In the genomic region with DNA sequence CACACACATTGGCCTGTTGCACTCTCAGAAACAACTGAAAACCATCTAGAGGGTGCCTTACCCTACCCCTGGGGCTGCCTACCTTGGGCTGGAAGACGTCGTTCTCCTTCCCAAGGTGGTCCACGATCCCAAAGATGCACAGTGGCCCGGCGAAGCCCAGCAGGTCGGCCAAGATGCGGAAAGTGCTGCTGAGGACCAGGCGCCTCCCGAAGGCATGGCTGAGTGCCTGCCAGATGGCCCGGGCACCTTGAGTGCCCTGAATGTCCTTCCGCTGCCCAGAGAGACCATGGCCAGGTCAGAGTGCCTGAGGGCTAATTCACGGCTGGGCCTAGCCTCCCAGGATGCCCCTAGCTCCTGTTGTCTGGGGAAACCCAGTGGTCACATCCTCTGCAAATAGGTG, we compare ENCODE assay signal across 19 cellular contexts. TPM values are rescaled to one million over a fixed set of nuclear protein-coding genes. Genes with fewer than 3 reads are reported as not detected.
DNase-seq lines count a peak whose midpoint lies in the region; ATAC-seq and TF ChIP-seq lines count a peak whose summit lies in the region.
"Had no signal": no experiment of that assay in that cellular context is flagged by ENCODE, and none has a peak within 500 bp of the region (broad histone marks: within the 10 kb centered on the region; RNA-seq: fewer than 3 reads in every experiment).

No MANE protein-coding gene starts in this region.

- TF ChIP-seq CTCF in breast epithelium (IDR thresholded peaks at IDR 0.05) (no peak), mammary epithelial cell (conservative IDR thresholded peaks at IDR 0.05 in 1 of 2, IDR thresholded peaks at IDR 0.05 in 1 of 2; ENCODE audit: extremely low read depth in 1 of 2, insufficient read depth in 1 of 2, low read depth in 1 of 2, low read length in 2 of 2) (no peak), osteoblast (IDR thresholded peaks at IDR 0.05; ENCODE audit: extremely low read depth, low read depth, low read length) (no peak), transverse colon (IDR thresholded peaks at IDR 0.05) (no peak)

- H3K4me3 ChIP-seq in breast epithelium (no peak overlapping the region), mammary epithelial cell (replicated peaks in 1 of 3; ENCODE audit: insufficient read depth in 1 of 3, low read depth in 2 of 3, low read length in 3 of 3) (no peak overlapping the region), osteoblast (ENCODE audit: insufficient read depth, low read length) (no peak overlapping the region), transverse colon (no peak overlapping the region)
- no peak overlapping the region for H3K4me3 ChIP-seq in BLaER1 treated with 17β-estradiol and CSF1 and Interleukin-3, amounts not matched to agents 10 nM and 100 nM
- H3K4me3 ChIP-seq: A549 had no signal

- no peak for TF ChIP-seq POLR2A in breast epithelium (IDR thresholded peaks at IDR 0.05)
- no peak for TF ChIP-seq POLR2A in transverse colon (IDR thresholded peaks at IDR 0.05)

- no peak for DNase-seq in breast epithelium (ENCODE audit: low spot score in 2 of 2)
- no peak for DNase-seq in mammary epithelial cell
- DNase-seq in osteoblast (ENCODE audit: insufficient read length, low spot score, missing footprints) = peak; percentile 59
- no peak for DNase-seq in transverse colon
- DNase-seq: AML-193; C1 segment of cervical spinal cord; CD4-positive, alpha-beta memory T cell; CD4-positive, CD25-positive, alpha-beta regulatory T cell; CD8-positive, alpha-beta memory T cell; COR-L47; DMS79 treated with DMSO at 0.1 percent for 48 hours; GF-D8 had no signal

- H2AFZ ChIP-seq in mammary epithelial cell (ENCODE audit: low read depth, low read length) (no peak overlapping the region), osteoblast (ENCODE audit: low read length) (no peak overlapping the region)

- intact Hi-C loops in breast epithelium (cut with DNase I; ENCODE audit: low total_unique reads) (no loop called here), mammary epithelial cell (cut with micrococcal nuclease) (no loop called here), transverse colon (cut with DNase I; ENCODE audit: low total_unique reads) (no loop called here)

- H3K9me3 ChIP-seq in breast epithelium (no peaks in the 10 kb centered on the region), mammary epithelial cell (replicated peaks; ENCODE audit: insufficient read depth, low read length) (no peaks in the 10 kb centered on the region), osteoblast (ENCODE audit: low read depth, low read length) (no peaks in the 10 kb centered on the region), transverse colon (no peaks in the 10 kb centered on the region)
- H3K9me3 ChIP-seq in BLaER1 treated with 17β-estradiol and CSF1 and Interleukin-3, amounts not matched to agents 10 nM and 100 nM (replicated peaks in 1 of 11) = 0 out of 22 replicates have a peak, but pooled peaks cover 0 to 3% (median 0%) of the 10 kb centered on the region in 11 experiments
- H3K9me3 ChIP-seq: A549 had no signal

- H3K4me1 ChIP-seq in breast epithelium (no peaks in the 10 kb centered on the region), mammary epithelial cell (ENCODE audit: insufficient read depth, low read length) (no peaks in the 10 kb centered on the region), osteoblast (ENCODE audit: insufficient read depth, low read length) (no peaks in the 10 kb centered on the region), transverse colon (no peaks in the 10 kb centered on the region)
- peaks cover 17 to 50% (median 46%) of the 10 kb centered on the region in 10 experiments for H3K4me1 ChIP-seq in BLaER1 treated with 17β-estradiol and CSF1 and Interleukin-3, amounts not matched to agents 10 nM and 100 nM
- H3K4me1 ChIP-seq: A549 had no signal

- BruUV-seq in mammary epithelial cell (replicated peaks; lab: Mats Ljungman, UMichigan) = no TSS peak

- H3K27me3 ChIP-seq in breast epithelium (no peaks in the 10 kb centered on the region), mammary epithelial cell (ENCODE audit: insufficient read depth, low read length) (no peaks in the 10 kb centered on the region), osteoblast (ENCODE audit: insufficient read depth, low read length) (peaks cover 22% of the 10 kb centered on the region), transverse colon (peaks cover 7% of the 10 kb centered on the region)
- no peaks in the 10 kb centered on the region for H3K27me3 ChIP-seq in BLaER1 treated with 17β-estradiol and CSF1 and Interleukin-3, amounts not matched to agents 10 nM and 100 nM

- TF ChIP-seq EP300 in transverse colon (IDR thresholded peaks at IDR 0.05; ENCODE audit: low read depth) = no peak

- CTCF ChIA-PET in mammary epithelial cell (lab: Charles Lee; ENCODE audit: low non-redundant PET) = no interaction called here

- H3K9ac ChIP-seq in mammary epithelial cell (ENCODE audit: insufficient read depth, low read length) = no peak overlapping the region
- no peak overlapping the region for H3K9ac ChIP-seq in BLaER1 treated with 17β-estradiol and CSF1 and Interleukin-3, amounts not matched to agents 10 nM and 100 nM

- no peaks in the 10 kb centered on the region for H3K36me3 ChIP-seq in breast epithelium
- H3K36me3 ChIP-seq in mammary epithelial cell (ENCODE audit: insufficient read depth, low read length) = no peaks in the 10 kb centered on the region
- no peaks in the 10 kb centered on the region for H3K36me3 ChIP-seq in BLaER1 treated with 17β-estradiol and CSF1 and Interleukin-3, amounts not matched to agents 10 nM and 100 nM
- H3K36me3 ChIP-seq in osteoblast (ENCODE audit: insufficient read depth, low read length) = no peaks in the 10 kb centered on the region
- no peaks in the 10 kb centered on the region for H3K36me3 ChIP-seq in transverse colon

- H3K4me2 ChIP-seq in mammary epithelial cell (ENCODE audit: insufficient read depth, low read depth, low read length) (no peak overlapping the region), osteoblast (ENCODE audit: insufficient read depth, low read length) (no peak overlapping the region)
- H3K4me2 ChIP-seq in BLaER1 treated with 17β-estradiol and CSF1 and Interleukin-3, amounts not matched to agents 10 nM and 100 nM = peak overlapping the region in 7 of 11 experiments; percentile 75 to 88 (median 78); a peak in 10 of 22 replicates
- H3K4me2 ChIP-seq: A549 had no signal

- ATAC-seq in activated CD4-positive, CD25-positive, alpha-beta regulatory T cell treated with anti-CD3 and anti-CD28 coated beads, Interleukin-2, amount 50 U/mL, for 24 hours = no peak
- ATAC-seq: A549 had no signal

- 89% methylated on average over 8 of the region's 12 CpGs for WGBS in mammary epithelial cell (ENCODE audit: low coverage, missing lambda C conversion rate)
- 93% methylated on average over 12 of the region's 12 CpGs; no CpG with 5 or more reads in 1 of the 2 donors for WGBS in transverse colon (ENCODE audit: low coverage in 1 of 2), 2 donors

- H3K27ac ChIP-seq in breast epithelium = peak overlapping the region; percentile 29 to 38
- H3K27ac ChIP-seq in mammary epithelial cell (ENCODE audit: insufficient read depth, low read depth, low read length) = no peak overlapping the region
- peak overlapping the region in 4 of 11 experiments; percentile 3 to 85 (median 49); a peak in 4 of 22 replicates for H3K27ac ChIP-seq in BLaER1 treated with 17β-estradiol and CSF1 and Interleukin-3, amounts not matched to agents 10 nM and 100 nM
- H3K27ac ChIP-seq in osteoblast (ENCODE audit: low read depth, low read length) = no peak overlapping the region
- H3K27ac ChIP-seq in transverse colon = no peak overlapping the region
- H3K27ac ChIP-seq: 22Rv1, A549 had no signal

- dilution Hi-C loops in mammary epithelial cell (cut with HindIII; ENCODE audit: low sequenced_read_pairs) = no loop called here

- H4K20me1 ChIP-seq in mammary epithelial cell (ENCODE audit: insufficient read depth, low read length) (no peaks in the 10 kb centered on the region), osteoblast (ENCODE audit: insufficient read depth, low read length) (no peaks in the 10 kb centered on the region)
- no peaks in the 10 kb centered on the region for H4K20me1 ChIP-seq in BLaER1 treated with 17β-estradiol and CSF1 and Interleukin-3, amounts not matched to agents 10 nM and 100 nM

- in situ Hi-C loops in mammary epithelial cell (cut with MboI; ENCODE audit: low sequenced_read_pairs in 2 of 2) (no loop called here), transverse colon (cut with MboI; ENCODE audit: low pct_ligation_motif_present in 1 of 4, low pct_unique_long_range_greater_than_20kb in 1 of 4, low sequenced_read_pairs in 3 of 4) (no loop called here)

- no peaks in the 10 kb centered on the region for H3K79me2 ChIP-seq in mammary epithelial cell (ENCODE audit: insufficient read depth, low read length)
- no peaks in the 10 kb centered on the region for H3K79me2 ChIP-seq in osteoblast (ENCODE audit: insufficient read depth, low read length)

RNA-seq across cellular contexts. Expression of a gene that starts 16.2 kb away (rescaled TPM):
- total RNA-seq in breast epithelium (10 to 100 TPM in 2 of 3 donors, 1 to 10 TPM in 1; 3.8 to 10.8 (median 10.5) TPM), mammary epithelial cell (under 1 TPM in 1 of 2 donors, not detected in 1; 0.17 TPM), osteoblast (not detected in 2 replicates), transverse colon (1 to 10 TPM in 3 of 4 donors, under 1 TPM in 1; 0.40 to 4.0 (median 3.5) TPM)
- polyA plus RNA-seq in mammary epithelial cell = not detected
- polyA minus RNA-seq in mammary epithelial cell = not detected
- total RNA-seq: A172; CD4-positive, alpha-beta memory T cell; CD4-positive, CD25-positive, alpha-beta regulatory T cell; CD8-positive, alpha-beta memory T cell had no signal
- polyA plus RNA-seq: BJ; CD14-positive monocyte; CD4-positive, alpha-beta memory T cell; CD4-positive, CD25-positive, alpha-beta regulatory T cell; CD8-positive, alpha-beta memory T cell had no signal

Comparison
In these comparisons a context has a peak if more than half of its experiments do, and no peak if none do; other contexts are left out.
1. H3K27ac ChIP-seq: peak in breast epithelium (2 of 2); none in mammary epithelial cell (single experiment), osteoblast (single experiment) and transverse colon (0 of 4).
2. H3K4me2 ChIP-seq: peak in BLaER1 treated with 17β-estradiol and CSF1 and Interleukin-3, amounts not matched to agents 10 nM and 100 nM (7 of 11); none in mammary epithelial cell (single experiment) and osteoblast (single experiment).